Comparison of ENCODE assay signal across 9 cellular contexts in genomic region chr5:96565843-96566242, GRCh38.
DNase-seq lines count a peak whose midpoint lies in the region; ATAC-seq and TF ChIP-seq lines count a peak whose summit lies in the region.
"Had no signal": no experiment of that assay in that cellular context is flagged by ENCODE, and none has a peak within 500 bp of the region (broad histone marks: within the 10 kb centered on the region; RNA-seq: fewer than 3 reads in every experiment).

No MANE protein-coding gene starts in this region.

- H3K36me3 ChIP-seq in neural progenitor cell: no peaks in the 10 kb centered on the region

- no peaks in the 10 kb centered on the region for H3F3A ChIP-seq in neural progenitor cell (ENCODE audit: low read depth)

- H3K27ac Mint-ChIP-seq in neural progenitor cell: no peak overlapping the region

- H3K9me3 Mint-ChIP-seq in neural progenitor cell: no peaks in the 10 kb centered on the region

- no peak overlapping the region for H3K27ac ChIP-seq in neural progenitor cell

- H3K9ac ChIP-seq in neural progenitor cell: no peak overlapping the region

- peak; percentile 64 for ATAC-seq in GM18520 (IDR thresholded peaks at IDR 0.05; ENCODE audit: unreplicated experiment)
- ATAC-seq in HG02973 (IDR thresholded peaks at IDR 0.05; ENCODE audit: unreplicated experiment): peak; percentile 92
- ATAC-seq in SK-N-SH treated with all-trans-retinoic acid at 6 μM for 48 hours: peak; percentile 85
- no peak for ATAC-seq in GM21447 (IDR thresholded peaks at IDR 0.05; ENCODE audit: unreplicated experiment)
- ATAC-seq in HG03571 (IDR thresholded peaks at IDR 0.05; ENCODE audit: unreplicated experiment): no peak

- no peak for TF ChIP-seq CTCF in neural progenitor cell (IDR thresholded peaks at IDR 0.05)

- no peaks in the 10 kb centered on the region for H4K20me1 ChIP-seq in neural progenitor cell (ENCODE audit: low read depth)

- H3K4me1 ChIP-seq in neural progenitor cell: no peaks in the 10 kb centered on the region

- H3K4me3 ChIP-seq in neural progenitor cell: no peak overlapping the region

- peak; percentile 47 for DNase-seq in neural progenitor cell (ENCODE audit: low spot score)
- no peak for DNase-seq in OCI-M2 (lab: John Stamatoyannopoulos, UW; ENCODE audit: unreplicated experiment)
- DNase-seq in activated CD8-positive, alpha-beta memory T cell treated with anti-CD3 and anti-CD28 coated beads, Interleukin-2, amount 50 U/mL, for 48 hours: no peak
- DNase-seq: KBM-7 had no signal

- H3K4me2 ChIP-seq in neural progenitor cell: no peak overlapping the region

- H2AFZ ChIP-seq in neural progenitor cell (replicated peaks): no peak overlapping the region

- H3K36me3 Mint-ChIP-seq in neural progenitor cell: no peaks in the 10 kb centered on the region

- no peaks in the 10 kb centered on the region for H3K9me3 ChIP-seq in neural progenitor cell (ENCODE audit: low read depth)

- H3K27me3 Mint-ChIP-seq in neural progenitor cell (ENCODE audit: insufficient read depth, low read depth): no peaks in the 10 kb centered on the region

- H3K4me3 Mint-ChIP-seq in neural progenitor cell: no peak overlapping the region

- peaks cover 25% of the 10 kb centered on the region for H3K4me1 Mint-ChIP-seq in neural progenitor cell

- H3K27me3 ChIP-seq in neural progenitor cell: no peaks in the 10 kb centered on the region

- no peaks in the 10 kb centered on the region for H3K79me2 ChIP-seq in neural progenitor cell (ENCODE audit: low read depth)

TF ChIP-seq in SK-N-SH treated with all-trans-retinoic acid at 6 μM for 48 hours, 23 proteins besides CTCF, POLR2A, EP300 and RAD21:
- TF ChIP-seq ZFP3 (CRISPR knock-in tag; IDR thresholded peaks at IDR 0.05) (no peak), TSHZ2 (CRISPR knock-in tag; IDR thresholded peaks at IDR 0.05) (no peak), CSDC2 (CRISPR knock-in tag; IDR thresholded peaks at IDR 0.05) (no peak), ESRRG (CRISPR knock-in tag; IDR thresholded peaks at IDR 0.05) (no peak), ZNF565 (CRISPR knock-in tag; conservative IDR thresholded peaks at IDR 0.05; ENCODE audit: low read depth) (no peak), ZNF8 (CRISPR knock-in tag; IDR thresholded peaks at IDR 0.05) (no peak), CSRNP3 (CRISPR knock-in tag; IDR thresholded peaks at IDR 0.05) (no peak), PATZ1 (CRISPR knock-in tag; IDR thresholded peaks at IDR 0.05; ENCODE audit: borderline replicate concordance) (no peak), SNAI2 (CRISPR knock-in tag; IDR thresholded peaks at IDR 0.05) (no peak), OSR1 (CRISPR knock-in tag; IDR thresholded peaks at IDR 0.05) (no peak), PPARA (CRISPR knock-in tag; IDR thresholded peaks at IDR 0.05; ENCODE audit: borderline replicate concordance) (no peak), RARB (CRISPR knock-in tag; IDR thresholded peaks at IDR 0.05) (no peak), ISL1 (CRISPR knock-in tag; IDR thresholded peaks at IDR 0.05) (no peak), TCF4 (CRISPR knock-in tag; IDR thresholded peaks at IDR 0.05; ENCODE audit: borderline replicate concordance) (no peak), ZFP30 (CRISPR knock-in tag; IDR thresholded peaks at IDR 0.05) (no peak), ZNF70 (CRISPR knock-in tag; IDR thresholded peaks at IDR 0.05) (no peak)

Comparison
In these comparisons a context has a peak if more than half of its experiments do, and no peak if none do; other contexts are left out.
1. ATAC-seq: peak in GM18520 (single experiment), HG02973 (single experiment) and SK-N-SH treated with all-trans-retinoic acid at 6 μM for 48 hours (single experiment); none in GM21447 (single experiment) and HG03571 (single experiment).